ENCODE assay signal across 8 cellular contexts in genomic region chr7:90345548-90346319, GRCh38. TPM values are rescaled to one million over a fixed set of nuclear protein-coding genes. Genes with fewer than 3 reads are reported as not detected.
DNase-seq lines count a peak whose midpoint lies in the region; ATAC-seq and TF ChIP-seq lines count a peak whose summit lies in the region.

No MANE protein-coding gene starts in this region.

- peaks cover 42% of the 10 kb centered on the region for H3K4me1 Mint-ChIP-seq in activated T-cell treated with anti-CD3 and anti-CD28 coated beads, Interleukin-2, amount 50 U/mL, for 24 hours (ENCODE audit: low read depth)

- H3K9me3 ChIP-seq in body of pancreas (no peaks in the 10 kb centered on the region), skeletal muscle tissue (ENCODE audit: control insufficient read depth in 3 of 3, low read length in 3 of 3) (no peaks in the 10 kb centered on the region)

- no peak for TF ChIP-seq POLR2A in body of pancreas (IDR thresholded peaks at IDR 0.05)

- H3K36me3 Mint-ChIP-seq in activated T-cell treated with anti-CD3 and anti-CD28 coated beads, Interleukin-2, amount 50 U/mL, for 24 hours (ENCODE audit: low read depth): peaks cover 37% of the 10 kb centered on the region

- peak overlapping the region; percentile 90 to 100 (median 99) for H3K9ac ChIP-seq in skeletal muscle tissue (ENCODE audit: low read depth in 1 of 3, low read length in 3 of 3)

- H3K27me3 ChIP-seq in body of pancreas: no peaks in the 10 kb centered on the region
- no peaks in the 10 kb centered on the region for H3K27me3 ChIP-seq in skeletal muscle tissue (ENCODE audit: control insufficient read depth in 3 of 3, insufficient read depth in 3 of 3, low read length in 3 of 3)

- peak overlapping the region; percentile 40 to 84 for H3K4me3 ChIP-seq in body of pancreas
- H3K4me3 ChIP-seq in skeletal muscle tissue (ENCODE audit: low read length in 3 of 3): peak overlapping the region; percentile 94 to 98 (median 97)

- H3K4me1 ChIP-seq in body of pancreas: peaks cover 18% of the 10 kb centered on the region
- H3K4me1 ChIP-seq in skeletal muscle tissue (ENCODE audit: control insufficient read depth in 3 of 3, insufficient read depth in 3 of 3, low read length in 3 of 3): peaks cover 0 to 12% (median 9%) of the 10 kb centered on the region in 3 donors

- no peaks in the 10 kb centered on the region for H3K27me3 Mint-ChIP-seq in activated T-cell treated with anti-CD3 and anti-CD28 coated beads, Interleukin-2, amount 50 U/mL, for 24 hours

- H3K27ac ChIP-seq in body of pancreas (peak overlapping the region in 3 of 4 donors; percentile 75 to 91 (median 87)), skeletal muscle tissue (ENCODE audit: low read depth, low read length) (peak overlapping the region; percentile 81)

- H3K9me3 Mint-ChIP-seq in activated T-cell treated with anti-CD3 and anti-CD28 coated beads, Interleukin-2, amount 50 U/mL, for 24 hours: no peaks in the 10 kb centered on the region

- intact Hi-C loops in body of pancreas (cut with DNase I): loop anchor here (10.0 kb wide), 1 partner anchor 59 kb away; the partner anchor contains the start of gene CLDN12

- WGBS in body of pancreas, 2 donors: 6 to 8% methylated on average over 19 of the region's 19 CpGs

- DNase-seq in activated T-cell treated with anti-CD3 and anti-CD28 coated beads, Interleukin-2, amount 50 U/mL, for 24 hours: no peak
- DNase-seq in activated T-cell treated with anti-CD3 and anti-CD28 coated beads, Interleukin-2, amount 50 U/mL, for 1 hour: no peak
- peak; percentile 57 for DNase-seq in NCI-H526 treated with DMSO at 0.1 percent for 48 hours (lab: John Stamatoyannopoulos, UW)
- peak in 2 of 4 donors; percentile 9 to 18 for DNase-seq in body of pancreas
- DNase-seq in iPS-NIHi7 (ENCODE audit: extremely low spot score): peak; percentile 10
- DNase-seq in NCI-H524 treated with DMSO at 0.1 percent for 48 hours (lab: John Stamatoyannopoulos, UW): no peak

- H3K27ac Mint-ChIP-seq in activated T-cell treated with anti-CD3 and anti-CD28 coated beads, Interleukin-2, amount 50 U/mL, for 24 hours: peak overlapping the region; percentile 98

- H3K36me3 ChIP-seq in body of pancreas (replicated peaks in 1 of 2; ENCODE audit: insufficient read depth in 1 of 2, low read depth in 2 of 2) (no peaks in the 10 kb centered on the region), skeletal muscle tissue (ENCODE audit: control insufficient read depth in 3 of 3, insufficient read depth in 3 of 3, low read length in 3 of 3) (no peaks in the 10 kb centered on the region)

- peak; percentile 12 for ATAC-seq in HG02623 (IDR thresholded peaks at IDR 0.05; ENCODE audit: unreplicated experiment)
- peak; percentile 37 for ATAC-seq in body of pancreas

- TF ChIP-seq CTCF in body of pancreas (IDR thresholded peaks at IDR 0.05): no peak

- peak overlapping the region; percentile 96 for H3K4me3 Mint-ChIP-seq in activated T-cell treated with anti-CD3 and anti-CD28 coated beads, Interleukin-2, amount 50 U/mL, for 24 hours

RNA-seq across cellular contexts. Expression of gene GTPBP10, which starts 0.8 kb away (rescaled TPM):
- 10 to 100 TPM in 1 of 2 donors, 1 to 10 TPM in 1; 3.6 to 20.8 TPM for total RNA-seq in body of pancreas
- 9.4 TPM for total RNA-seq in skeletal muscle tissue

RNA-seq across cellular contexts. Expression of gene FAM237B, which starts 24.6 kb away (rescaled TPM):
- total RNA-seq in body of pancreas: not detected
- not detected for total RNA-seq in skeletal muscle tissue

RNA-seq across cellular contexts. Expression of gene CLDN12, which starts 57.5 kb away (rescaled TPM):
- total RNA-seq in body of pancreas: 10 to 100 TPM; 18.1 to 25.2 TPM
- 15.7 TPM for total RNA-seq in skeletal muscle tissue

Comparison
In these comparisons a context has a peak if more than half of its experiments do, and no peak if none do; other contexts are left out.
1. DNase-seq: peak in NCI-H526 treated with DMSO at 0.1 percent for 48 hours (single experiment) and iPS-NIHi7 (single experiment); none in activated T-cell treated with anti-CD3 and anti-CD28 coated beads, Interleukin-2, amount 50 U/mL, for 24 hours (single experiment), activated T-cell treated with anti-CD3 and anti-CD28 coated beads, Interleukin-2, amount 50 U/mL, for 1 hour (single experiment) and NCI-H524 treated with DMSO at 0.1 percent for 48 hours (single experiment).